ENCODE assay signal across 1 cellular context in the genomic region with DNA sequence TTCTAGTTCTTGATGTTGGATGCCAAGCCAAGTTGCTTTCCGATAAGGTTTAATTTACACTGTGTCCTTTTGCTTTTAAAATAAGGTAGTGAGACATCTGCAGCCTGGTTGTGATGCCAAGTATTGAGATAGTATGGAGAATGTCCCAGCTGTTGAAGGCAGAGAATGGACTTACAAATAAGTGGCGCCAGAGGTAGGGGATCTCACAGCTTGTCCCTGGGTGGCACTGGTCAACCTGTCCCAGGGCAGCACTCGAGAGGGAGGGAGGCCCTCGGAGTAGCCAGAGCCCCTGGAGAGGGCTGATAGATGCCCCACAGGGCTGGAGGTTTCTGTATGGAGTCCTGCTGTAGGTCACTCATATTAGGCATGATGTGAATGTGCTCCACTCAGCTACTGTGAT.
TF ChIP-seq lines count a peak whose summit lies in the region.

No MANE protein-coding gene starts in this region.

TF ChIP-seq in SK-N-SH, 30 proteins besides CTCF, POLR2A, EP300 and RAD21 (continued from another document):
- TF ChIP-seq, protein P1, sequence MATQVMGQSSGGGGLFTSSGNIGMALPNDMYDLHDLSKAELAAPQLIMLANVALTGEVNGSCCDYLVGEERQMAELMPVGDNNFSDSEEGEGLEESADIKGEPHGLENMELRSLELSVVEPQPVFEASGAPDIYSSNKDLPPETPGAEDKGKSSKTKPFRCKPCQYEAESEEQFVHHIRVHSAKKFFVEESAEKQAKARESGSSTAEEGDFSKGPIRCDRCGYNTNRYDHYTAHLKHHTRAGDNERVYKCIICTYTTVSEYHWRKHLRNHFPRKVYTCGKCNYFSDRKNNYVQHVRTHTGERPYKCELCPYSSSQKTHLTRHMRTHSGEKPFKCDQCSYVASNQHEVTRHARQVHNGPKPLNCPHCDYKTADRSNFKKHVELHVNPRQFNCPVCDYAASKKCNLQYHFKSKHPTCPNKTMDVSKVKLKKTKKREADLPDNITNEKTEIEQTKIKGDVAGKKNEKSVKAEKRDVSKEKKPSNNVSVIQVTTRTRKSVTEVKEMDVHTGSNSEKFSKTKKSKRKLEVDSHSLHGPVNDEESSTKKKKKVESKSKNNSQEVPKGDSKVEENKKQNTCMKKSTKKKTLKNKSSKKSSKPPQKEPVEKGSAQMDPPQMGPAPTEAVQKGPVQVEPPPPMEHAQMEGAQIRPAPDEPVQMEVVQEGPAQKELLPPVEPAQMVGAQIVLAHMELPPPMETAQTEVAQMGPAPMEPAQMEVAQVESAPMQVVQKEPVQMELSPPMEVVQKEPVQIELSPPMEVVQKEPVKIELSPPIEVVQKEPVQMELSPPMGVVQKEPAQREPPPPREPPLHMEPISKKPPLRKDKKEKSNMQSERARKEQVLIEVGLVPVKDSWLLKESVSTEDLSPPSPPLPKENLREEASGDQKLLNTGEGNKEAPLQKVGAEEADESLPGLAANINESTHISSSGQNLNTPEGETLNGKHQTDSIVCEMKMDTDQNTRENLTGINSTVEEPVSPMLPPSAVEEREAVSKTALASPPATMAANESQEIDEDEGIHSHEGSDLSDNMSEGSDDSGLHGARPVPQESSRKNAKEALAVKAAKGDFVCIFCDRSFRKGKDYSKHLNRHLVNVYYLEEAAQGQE (IDR thresholded peaks at IDR 0.05; ENCODE audit: low read depth, low read length) = no peak
- no peak for TF ChIP-seq FOXM1 (IDR thresholded peaks at IDR 0.05; ENCODE audit: low read depth)
- no peak for TF ChIP-seq NRF1 (IDR thresholded peaks at IDR 0.05; ENCODE audit: low read depth, low read length)
- TF ChIP-seq RXRA (IDR thresholded peaks at IDR 0.05; ENCODE audit: borderline replicate concordance, low read depth) = no peak
- no peak for TF ChIP-seq RCOR1 (IDR thresholded peaks at IDR 0.05; ENCODE audit: low read length)
- no peak for TF ChIP-seq NFIC (IDR thresholded peaks at IDR 0.05; ENCODE audit: borderline replicate concordance)
- TF ChIP-seq RFX5 (IDR thresholded peaks at IDR 0.05; ENCODE audit: low read length) = no peak
